In genomic region chr1:16913616-16913865, GRCh38 we compare ENCODE assay signal across 8 cellular contexts. TPM values are rescaled to one million over a fixed set of nuclear protein-coding genes. Genes with fewer than 3 reads are reported as not detected.
DNase-seq lines count a peak whose midpoint lies in the region; ATAC-seq and TF ChIP-seq lines count a peak whose summit lies in the region.

No MANE protein-coding gene starts in this region.

- DNase-seq in AG04449 (ENCODE audit: low read depth, low spot score) (no peak), AG08396 (ENCODE audit: low spot score) (no peak), NCI-H82 treated with DMSO at 0.1 percent for 48 hours (lab: John Stamatoyannopoulos, UW; ENCODE audit: unreplicated experiment) (no peak)
- DNase-seq in central memory CD8-positive, alpha-beta T cell (ENCODE audit: low spot score in 2 of 2), result no peak
- DNase-seq in naive thymus-derived CD4-positive, alpha-beta T cell, result no peak

- no peaks in the 10 kb centered on the region for H3K27me3 Mint-ChIP-seq in central memory CD8-positive, alpha-beta T cell
- peaks cover 0 to 13% (median 0%) of the 10 kb centered on the region in 5 donors for H3K27me3 Mint-ChIP-seq in naive thymus-derived CD4-positive, alpha-beta T cell

- peak overlapping the region; percentile 75 for H3K4me3 ChIP-seq in AG04449 (ENCODE audit: low read depth, low read length)
- H3K4me3 ChIP-seq in HUES6 (ENCODE audit: low read depth, low read length), result peak overlapping the region; percentile 72
- peak overlapping the region; percentile 94 for H3K4me3 ChIP-seq in naive thymus-derived CD4-positive, alpha-beta T cell (ENCODE audit: low read length)

- POLR2A ChIA-PET in AG04449 (lab: Yijun Ruan, JAX), result no interaction called here
- POLR2A ChIA-PET in naive thymus-derived CD4-positive, alpha-beta T cell (lab: Charles Lee), result interaction anchor here (1.2 kb wide), 1 partner anchor 9 kb away, joined by 15 read pairs; no protein-coding TSS in a partner anchor

- H3K4me3 Mint-ChIP-seq in central memory CD8-positive, alpha-beta T cell, result peak overlapping the region; percentile 78
- peak overlapping the region; percentile 79 to 89 (median 84) for H3K4me3 Mint-ChIP-seq in naive thymus-derived CD4-positive, alpha-beta T cell

- H3K27ac ChIP-seq in HUES6 (ENCODE audit: low read depth, low read length), result no peak overlapping the region
- H3K27ac ChIP-seq in naive thymus-derived CD4-positive, alpha-beta T cell (ENCODE audit: low read depth, low read length), result peak overlapping the region; percentile 75

- CTCF ChIA-PET in AG04449 (lab: Yijun Ruan, JAX), result no interaction called here
- CTCF ChIA-PET in naive thymus-derived CD4-positive, alpha-beta T cell (lab: Charles Lee), result no interaction called here

- no peaks in the 10 kb centered on the region for H3K9me3 ChIP-seq in HUES6 (ENCODE audit: control insufficient read depth, insufficient read depth, low read depth, low read length)
- H3K9me3 ChIP-seq in naive thymus-derived CD4-positive, alpha-beta T cell (ENCODE audit: control insufficient read depth in 2 of 3, low read length in 3 of 3), result no peaks in the 10 kb centered on the region

- H3K4me1 Mint-ChIP-seq in central memory CD8-positive, alpha-beta T cell, result peaks cover 26% of the 10 kb centered on the region
- H3K4me1 Mint-ChIP-seq in naive thymus-derived CD4-positive, alpha-beta T cell, result peaks cover 33 to 51% (median 45%) of the 10 kb centered on the region in 7 donors

- H3K27ac Mint-ChIP-seq in central memory CD8-positive, alpha-beta T cell (ENCODE audit: low read depth), result peak overlapping the region; percentile 55
- peak overlapping the region; percentile 71 to 90 (median 80) for H3K27ac Mint-ChIP-seq in naive thymus-derived CD4-positive, alpha-beta T cell

- no peaks in the 10 kb centered on the region for H3K9me3 Mint-ChIP-seq in central memory CD8-positive, alpha-beta T cell
- H3K9me3 Mint-ChIP-seq in naive thymus-derived CD4-positive, alpha-beta T cell, result no peaks in the 10 kb centered on the region

- H3K27me3 ChIP-seq in HUES6 (ENCODE audit: control insufficient read depth, insufficient read depth, low read length), result no peaks in the 10 kb centered on the region
- no peaks in the 10 kb centered on the region for H3K27me3 ChIP-seq in naive thymus-derived CD4-positive, alpha-beta T cell (ENCODE audit: control insufficient read depth in 2 of 2, insufficient read depth in 2 of 2, low read length in 2 of 2)

- H3K4me1 ChIP-seq in HUES6 (ENCODE audit: control insufficient read depth, insufficient read depth, low read length), result peaks cover 9% of the 10 kb centered on the region
- H3K4me1 ChIP-seq in naive thymus-derived CD4-positive, alpha-beta T cell (ENCODE audit: control insufficient read depth in 2 of 2, insufficient read depth in 2 of 2, low read length in 2 of 2), result peaks cover 10 to 11% of the 10 kb centered on the region in 2 donors

- peak overlapping the region; percentile 65 for H3K9ac ChIP-seq in HUES6 (ENCODE audit: low read length)

- no peak for TF ChIP-seq CTCF in AG04449 (IDR thresholded peaks at IDR 0.05; ENCODE audit: insufficient read depth, low read length, missing control alignments)

- H3K36me3 ChIP-seq in HUES6 (ENCODE audit: control insufficient read depth, insufficient read depth, low read length), result no peaks in the 10 kb centered on the region
- H3K36me3 ChIP-seq in naive thymus-derived CD4-positive, alpha-beta T cell (ENCODE audit: control insufficient read depth in 2 of 3, insufficient read depth in 3 of 3, low read length in 3 of 3), result no peaks in the 10 kb centered on the region

- H3K36me3 Mint-ChIP-seq in central memory CD8-positive, alpha-beta T cell (ENCODE audit: insufficient read depth), result peaks cover 2% of the 10 kb centered on the region
- no peaks in the 10 kb centered on the region for H3K36me3 Mint-ChIP-seq in naive thymus-derived CD4-positive, alpha-beta T cell

- intact Hi-C loops in naive thymus-derived CD4-positive, alpha-beta T cell (cut with micrococcal nuclease), result loop anchor here (1.0 to 10.0 kb wide), 10 partner anchors 8 to 1296 kb away; partner anchors contain the start of genes ATP13A2 (in 1 of the 2), DDI2 (in 1 of the 2), NBPF1 (in 1 of the 2) and NECAP2 (in 1 of the 2)

- ATAC-seq in central memory CD8-positive, alpha-beta T cell (replicated peaks; ENCODE audit: extremely low read depth, poor library complexity, severe bottlenecking), result no peak
- ATAC-seq in naive thymus-derived CD4-positive, alpha-beta T cell, result no peak
- ATAC-seq in GM19324 (IDR thresholded peaks at IDR 0.05; ENCODE audit: low FRiP score, unreplicated experiment), result no peak
- no peak for ATAC-seq in GM21360 (IDR thresholded peaks at IDR 0.05; ENCODE audit: unreplicated experiment)

RNA-seq across cellular contexts. Expression of gene CROCC, which starts 8.2 kb away (rescaled TPM):
- 10 to 100 TPM; 33.8 to 84.8 (median 62.7) TPM for total RNA-seq in naive thymus-derived CD4-positive, alpha-beta T cell
- 1 to 10 TPM; 1.4 to 6.8 TPM for polyA plus RNA-seq in naive thymus-derived CD4-positive, alpha-beta T cell

RNA-seq across cellular contexts. Expression of gene RNU1-2, which starts 17.8 kb away (rescaled TPM):
- total RNA-seq in naive thymus-derived CD4-positive, alpha-beta T cell, result 1,000 to 10,000 TPM; 2,341 to 4,458 (median 3,337) TPM
- polyA plus RNA-seq in naive thymus-derived CD4-positive, alpha-beta T cell, result not detected
